Comparison of ENCODE assay signal across 21 cellular contexts in the genomic region with DNA sequence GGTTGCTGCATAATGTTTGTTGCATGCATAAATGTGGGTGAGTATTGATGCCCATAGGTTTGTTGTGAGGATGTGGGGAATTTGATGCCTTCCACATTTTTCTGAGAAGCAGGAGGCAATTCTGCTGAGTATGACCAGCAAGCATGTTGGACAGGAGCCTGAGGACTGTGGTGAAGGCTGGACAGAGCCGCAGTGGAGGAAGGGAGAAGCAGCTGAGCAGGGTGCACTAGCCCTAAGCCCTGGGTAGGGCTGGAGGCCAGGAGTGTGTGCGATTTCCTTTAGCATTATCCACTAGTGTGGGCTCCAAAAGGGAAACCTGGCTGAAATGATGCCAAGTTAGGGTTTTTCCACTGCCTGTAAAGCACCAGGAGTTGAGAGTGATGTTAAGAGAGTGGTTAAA. TPM values are rescaled to one million over a fixed set of nuclear protein-coding genes. Genes with fewer than 3 reads are reported as not detected.
DNase-seq lines count a peak whose midpoint lies in the region; ATAC-seq, FAIRE-seq and TF ChIP-seq lines count a peak whose summit lies in the region.
"Had no signal": no experiment of that assay in that cellular context is flagged by ENCODE, and none has a peak within 500 bp of the region (broad histone marks: within the 10 kb centered on the region; RNA-seq: fewer than 3 reads in every experiment).

No MANE protein-coding gene starts in this region.

- POLR2A ChIA-PET in AG04449 (lab: Yijun Ruan, JAX), result no interaction called here

- peak; percentile 23 for ATAC-seq in left lobe of liver
- no peak for ATAC-seq in HG03135 (IDR thresholded peaks at IDR 0.05; ENCODE audit: unreplicated experiment)
- ATAC-seq: left cardiac atrium had no signal

- H3K4me3 ChIP-seq in AG04449 (ENCODE audit: low read depth, low read length), result no peak overlapping the region
- H3K4me3 ChIP-seq in astrocyte of the cerebellum (ENCODE audit: low read depth, low read length), result no peak overlapping the region
- H3K4me3 ChIP-seq: esophagus squamous epithelium, ovary, uterus had no signal

- in situ Hi-C loops in astrocyte of the cerebellum (cut with HindIII; ENCODE audit: low sequenced_read_pairs), result no loop called here

- no peak for TF ChIP-seq POLR2A in H54 (IDR thresholded peaks at IDR 0.05; ENCODE audit: low read depth, low read length)

- CTCF ChIA-PET in AG04449 (lab: Yijun Ruan, JAX), result interaction anchor here (1.0 to 3.2 kb wide), 3 partner anchors 11 to 156 kb away, joined by 3 to 42 read pairs (median 7); partner anchors contain the start of gene XYLB

- FAIRE-seq in H54 (lab: Jason Lieb, UNC), result peak; percentile 73
- FAIRE-seq: GM18507, GM19239 had no signal

- TF ChIP-seq CTCF in AG04449 (IDR thresholded peaks at IDR 0.05; ENCODE audit: insufficient read depth, low read length, missing control alignments), result no peak
- no peak for TF ChIP-seq CTCF in astrocyte of the cerebellum (IDR thresholded peaks at IDR 0.05; ENCODE audit: low read depth, low read length, missing control alignments)

- DNase-seq in AG04449 (ENCODE audit: low read depth, low spot score) (peak; percentile 33), H54 (ENCODE audit: insufficient read length, low spot score) (no peak), astrocyte of the cerebellum (ENCODE audit: low read depth) (peak; percentile 87), left lobe of liver (ENCODE audit: low spot score) (no peak), NCI-H524 treated with DMSO at 0.1 percent for 48 hours (lab: John Stamatoyannopoulos, UW) (no peak)
- no peak for DNase-seq in stimulated activated CD4-positive, alpha-beta T cell treated with anti-CD3 and anti-CD28 coated beads, Interleukin-2, amount 100 ng/mL, for 24 hours
- DNase-seq in activated CD8-positive, alpha-beta memory T cell treated with anti-CD3 and anti-CD28 coated beads, Interleukin-2, amount 50 U/mL, for 48 hours, result no peak
- DNase-seq: ACHN; aorta; esophagus squamous epithelium; left cardiac atrium; MM.1S; NCI-H2081; NCI-H524; ovary; stimulated activated naive CD8-positive, alpha-beta T cell treated with anti-CD3 and anti-CD28 coated beads, Interleukin-15, Interleukin-2, amounts not matched to agents 100 U/mL and 50 U/mL, for 24 hours; uterus had no signal

RNA-seq across cellular contexts. Expression of gene XYLB, which starts 11.9 kb away (rescaled TPM):
- total RNA-seq in left lobe of liver, result 45.8 TPM

RNA-seq across cellular contexts. Expression of gene SLC22A14, which starts 52.6 kb away (rescaled TPM):
- not detected for total RNA-seq in left lobe of liver
- total RNA-seq: dermis microvascular lymphatic vessel endothelial cell had no signal

Comparison
In these comparisons a context has a peak if more than half of its experiments do, and no peak if none do; other contexts are left out.
1. DNase-seq: peak in AG04449 (single experiment) and astrocyte of the cerebellum (single experiment); none in H54 (single experiment), left lobe of liver (single experiment), NCI-H524 treated with DMSO at 0.1 percent for 48 hours (single experiment), stimulated activated CD4-positive, alpha-beta T cell treated with anti-CD3 and anti-CD28 coated beads, Interleukin-2, amount 100 ng/mL, for 24 hours (0 of 2) and activated CD8-positive, alpha-beta memory T cell treated with anti-CD3 and anti-CD28 coated beads, Interleukin-2, amount 50 U/mL, for 48 hours (single experiment).